Comparison of ENCODE assay signal across 20 cellular contexts in the genomic region with DNA sequence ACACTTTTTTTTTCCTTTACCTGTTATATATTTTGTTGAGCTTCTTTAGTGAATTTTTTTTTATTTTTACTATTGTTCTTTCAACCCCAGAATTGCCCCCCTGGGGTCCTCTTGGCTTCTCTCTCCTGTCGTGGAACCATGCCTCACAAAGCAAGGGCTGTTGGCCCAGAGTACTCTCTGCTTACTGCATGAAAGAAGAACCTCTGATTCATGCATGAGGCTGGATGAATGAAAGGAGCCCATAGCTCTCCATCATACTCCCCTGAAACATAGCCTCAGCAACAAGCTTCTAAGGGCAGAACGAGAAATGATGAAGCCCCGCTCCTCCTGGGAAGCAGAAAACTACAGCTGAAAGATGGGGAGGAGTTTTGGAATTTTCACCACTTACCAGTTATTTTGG.
"Had no signal": no experiment of that assay in that cellular context is flagged by ENCODE, and none has a peak within 500 bp of the region (broad histone marks: within the 10 kb centered on the region; RNA-seq: fewer than 3 reads in every experiment).

No MANE protein-coding gene starts in this region.

- H3K27me3 ChIP-seq: colonic mucosa, esophagus muscularis mucosa, foreskin keratinocyte, gastroesophageal sphincter, heart left ventricle, hepatocyte, left lung had no signal

- ATAC-seq: effector memory CD8-positive, alpha-beta T cell; foreskin keratinocyte; gastroesophageal sphincter; heart left ventricle; left cardiac atrium; left lung; left ventricle myocardium superior; lower lobe of right lung; mucosa of descending colon; naive thymus-derived CD8-positive, alpha-beta T cell had no signal

- H3K27ac ChIP-seq: colonic mucosa, esophagus muscularis mucosa, foreskin keratinocyte, gastroesophageal sphincter, heart left ventricle, hepatocyte, left lung, lower lobe of right lung had no signal

- H3K4me1 ChIP-seq: colonic mucosa, esophagus muscularis mucosa, foreskin keratinocyte, gastroesophageal sphincter, heart left ventricle, left lung, lower lobe of right lung had no signal

- H3K4me3 ChIP-seq: colonic mucosa, esophagus muscularis mucosa, gastroesophageal sphincter, heart left ventricle, hepatocyte, left lung, lower lobe of right lung, mucosa of descending colon had no signal

- H3K27me3 Mint-ChIP-seq: dendritic cell treated with granulocyte-macrophage colony-stimulating factor and Interleukin-4, amounts not matched to agents 40 ng/mL and 50 ng/mL, for 4 days; effector memory CD8-positive, alpha-beta T cell; naive B cell; naive thymus-derived CD8-positive, alpha-beta T cell had no signal

- DNase-seq: colonic mucosa; cortex of kidney; effector CD8-positive, alpha-beta T cell; effector memory CD8-positive, alpha-beta T cell; foreskin keratinocyte; heart left ventricle; hypothalamus; left cardiac atrium; left lung; left ventricle myocardium superior; lower lobe of right lung; mesenchymal stem cell; mucosa of descending colon; naive B cell; naive thymus-derived CD8-positive, alpha-beta T cell had no signal

- H3K4me3 Mint-ChIP-seq: dendritic cell treated with granulocyte-macrophage colony-stimulating factor and Interleukin-4, amounts not matched to agents 40 ng/mL and 50 ng/mL, for 4 days; effector memory CD8-positive, alpha-beta T cell; mesothelial cell of epicardium; naive B cell; naive thymus-derived CD8-positive, alpha-beta T cell had no signal

- H3K9me3 Mint-ChIP-seq: dendritic cell treated with granulocyte-macrophage colony-stimulating factor and Interleukin-4, amounts not matched to agents 40 ng/mL and 50 ng/mL, for 4 days; mesothelial cell of epicardium had no signal

- H3K4me1 Mint-ChIP-seq: mesothelial cell of epicardium; naive B cell; naive thymus-derived CD8-positive, alpha-beta T cell had no signal

- H3K36me3 Mint-ChIP-seq: mesothelial cell of epicardium; naive B cell; naive thymus-derived CD8-positive, alpha-beta T cell had no signal

- H3K9me3 ChIP-seq: colonic mucosa, esophagus muscularis mucosa, gastroesophageal sphincter, heart left ventricle, left lung, lower lobe of right lung, mucosa of descending colon had no signal

- H3K36me3 ChIP-seq: colonic mucosa, esophagus muscularis mucosa, gastroesophageal sphincter, heart left ventricle, left lung, lower lobe of right lung had no signal

- H3K27ac Mint-ChIP-seq: dendritic cell treated with granulocyte-macrophage colony-stimulating factor and Interleukin-4, amounts not matched to agents 40 ng/mL and 50 ng/mL, for 4 days; effector memory CD8-positive, alpha-beta T cell; mesothelial cell of epicardium; naive B cell; naive thymus-derived CD8-positive, alpha-beta T cell had no signal
